ENCODE assay signal across 21 cellular contexts in genomic region chr10:93221521-93221920, GRCh38.
DNase-seq lines count a peak whose midpoint lies in the region; ATAC-seq, FAIRE-seq and TF ChIP-seq lines count a peak whose summit lies in the region.
"Had no signal": no experiment of that assay in that cellular context is flagged by ENCODE, and none has a peak within 500 bp of the region (broad histone marks: within the 10 kb centered on the region; RNA-seq: fewer than 3 reads in every experiment).

No MANE protein-coding gene starts in this region.

- H2AFZ ChIP-seq in H9 (ENCODE audit: low read length) (no peak overlapping the region), H1 (ENCODE audit: low read length) (no peak overlapping the region)
- H2AFZ ChIP-seq: GM23248 had no signal

- H3K79me2 ChIP-seq in H9 (ENCODE audit: insufficient read depth, low read length) (no peaks in the 10 kb centered on the region), H1 (ENCODE audit: control insufficient read depth in 1 of 2, insufficient read depth in 2 of 2, low read length in 2 of 2) (no peaks in the 10 kb centered on the region), mesendoderm (ENCODE audit: control insufficient read depth, insufficient read depth, low read length) (no peaks in the 10 kb centered on the region)

- H3K4me3 ChIP-seq in H1 (ENCODE audit: extremely low read depth in 1 of 4, insufficient read depth in 2 of 4, low read depth in 3 of 4, low read length in 4 of 4) (no peak overlapping the region), mesendoderm (ENCODE audit: low read length) (no peak overlapping the region), breast epithelium (no peak overlapping the region)
- H3K4me3 ChIP-seq: BLaER1, GM23248, HAP-1 had no signal

- H3K14ac ChIP-seq in H9 (ENCODE audit: insufficient read depth, low read length), result no peak overlapping the region
- H3K14ac ChIP-seq in H1 (ENCODE audit: insufficient read length), result no peak overlapping the region

- intact Hi-C loops in breast epithelium (cut with DNase I; ENCODE audit: low total_unique reads), result no loop called here

- POLR2A ChIA-PET in H1 (lab: Charles Lee; ENCODE audit: partially characterized antibody), result interaction anchor here (1.1 to 3.0 kb wide), 4 partner anchors 23 to 59 kb away, joined by 3 to 8 read pairs (median 3); no protein-coding TSS in a partner anchor

- H3K79me1 ChIP-seq in H9 (ENCODE audit: insufficient read depth, low read depth, low read length, poor library complexity, severe bottlenecking), result no peaks in the 10 kb centered on the region
- no peaks in the 10 kb centered on the region for H3K79me1 ChIP-seq in H1 (ENCODE audit: low read depth, low read length)
- no peaks in the 10 kb centered on the region for H3K79me1 ChIP-seq in mesendoderm (ENCODE audit: low read length)

- H3K56ac ChIP-seq in H9 (ENCODE audit: insufficient read length, low read depth, low read length), result no peak overlapping the region
- no peak overlapping the region for H3K56ac ChIP-seq in H1 (replicated peaks; ENCODE audit: insufficient read length, low read depth, low read length)
- H3K56ac ChIP-seq in mesendoderm (ENCODE audit: low read length), result peak overlapping the region; percentile 62

- no peak overlapping the region for H3K23ac ChIP-seq in H9 (ENCODE audit: insufficient read length, low read depth, low read length)
- no peak overlapping the region for H3K23ac ChIP-seq in H1 (ENCODE audit: insufficient read length)
- H3K23ac ChIP-seq in mesendoderm (ENCODE audit: low read length), result no peak overlapping the region

- no peak for TF ChIP-seq EP300 in H1 (IDR thresholded peaks at IDR 0.05; ENCODE audit: borderline replicate concordance in 1 of 2, low read depth in 2 of 2, low read length in 2 of 2)

- H4K20me1 ChIP-seq in H9 (ENCODE audit: control insufficient read depth, insufficient read depth, insufficient read length) (no peaks in the 10 kb centered on the region), H1 (replicated peaks in 1 of 2; ENCODE audit: control insufficient read depth in 1 of 2, insufficient read depth in 2 of 2, low read length in 2 of 2) (no peaks in the 10 kb centered on the region)
- H4K20me1 ChIP-seq: BLaER1 had no signal

- no peak overlapping the region for H3K4me3 Mint-ChIP-seq in H9
- H3K4me3 Mint-ChIP-seq: B cell; CD4-positive, CD25-positive, alpha-beta regulatory T cell; CD8-positive, alpha-beta T cell; HFFc6 had no signal

- no peak overlapping the region for H3K4ac ChIP-seq in H9 (ENCODE audit: low read depth, low read length)
- no peak overlapping the region for H3K4ac ChIP-seq in H1 (replicated peaks; ENCODE audit: insufficient read length, low read depth, low read length)
- peak overlapping the region; percentile 76 for H3K4ac ChIP-seq in mesendoderm (ENCODE audit: low read depth, low read length)

- peaks cover 8 to 10% (median 9%) of the 10 kb centered on the region in 3 experiments for H3K36me3 Mint-ChIP-seq in H9 (ENCODE audit: insufficient read depth in 1 of 3, low read depth in 3 of 3)
- H3K36me3 Mint-ChIP-seq: CD4-positive, CD25-positive, alpha-beta regulatory T cell; CD8-positive, alpha-beta T cell had no signal

- TF ChIP-seq POLR2A in H1 (IDR thresholded peaks at IDR 0.05; ENCODE audit: control extremely low read depth in 1 of 2, low read depth in 2 of 2, low read length in 2 of 2), result no peak
- TF ChIP-seq POLR2A in breast epithelium (IDR thresholded peaks at IDR 0.05), result no peak

- no peak overlapping the region for H3K27ac Mint-ChIP-seq in H9
- H3K27ac Mint-ChIP-seq: B cell; CD4-positive, CD25-positive, alpha-beta regulatory T cell; CD8-positive, alpha-beta T cell; HFFc6 had no signal

- DNase-seq in H9 (no peak), H1 (ENCODE audit: low read depth in 1 of 2, low spot score in 2 of 2) (no peak), mesendoderm (no peak), breast epithelium (ENCODE audit: low spot score in 2 of 2) (no peak), kidney glomerular epithelial cell (lab: John Stamatoyannopoulos, UW) (no peak)
- DNase-seq: Caco-2; CD4-positive, CD25-positive, alpha-beta regulatory T cell; CD8-positive, alpha-beta T cell; DMS153; DND-41; HFFc6 had no signal

- no peak for TF ChIP-seq RAD21 in H1 (IDR thresholded peaks at IDR 0.05 in 1 of 2, conservative IDR thresholded peaks at IDR 0.05 in 1 of 2; ENCODE audit: low read depth in 2 of 2, low read length in 2 of 2)

- H4K91ac ChIP-seq in H9 (ENCODE audit: insufficient read length, low read depth, low read length) (no peak overlapping the region), H1 (replicated peaks; ENCODE audit: insufficient read length, low read length) (peak overlapping the region; percentile 87)

- H2BK120ac ChIP-seq in H9 (ENCODE audit: low read depth, low read length, poor library complexity, severe bottlenecking), result no peak overlapping the region
- H2BK120ac ChIP-seq in H1 (replicated peaks; ENCODE audit: low read depth, low read length), result no peak overlapping the region
- peak overlapping the region; percentile 30 for H2BK120ac ChIP-seq in mesendoderm (ENCODE audit: low read depth, low read length)

- H2BK12ac ChIP-seq in H9 (ENCODE audit: insufficient read length, low read depth, low read length) (no peak overlapping the region), H1 (ENCODE audit: low read depth, low read length) (no peak overlapping the region; the same call in 1 of the 2 replicates)

- H2BK5ac ChIP-seq in H9 (ENCODE audit: insufficient read length, low read length) (no peak overlapping the region), H1 (ENCODE audit: low read depth, low read length) (no peak overlapping the region), mesendoderm (ENCODE audit: low read length) (peak overlapping the region; percentile 7)

- H3K9ac ChIP-seq in H9 (ENCODE audit: extremely low read depth, insufficient read length, low read length) (no peak overlapping the region), H1 (replicated peaks in 1 of 4; ENCODE audit: extremely low read depth in 1 of 4, low read depth in 3 of 4, low read length in 3 of 4) (no peak overlapping the region), mesendoderm (ENCODE audit: low read length) (no peak overlapping the region)
- H3K9ac ChIP-seq: BLaER1, GM23248 had no signal

- H3K4me2 ChIP-seq in H9 (ENCODE audit: insufficient read depth, insufficient read length, low read length), result no peak overlapping the region
- no peak overlapping the region for H3K4me2 ChIP-seq in H1 (ENCODE audit: insufficient read depth in 1 of 2, low read depth in 2 of 2, low read length in 2 of 2)
- H3K4me2 ChIP-seq in mesendoderm (ENCODE audit: low read length), result no peak overlapping the region
- H3K4me2 ChIP-seq: BLaER1 had no signal

- peaks cover 1% of the 10 kb centered on the region for H3K27me3 Mint-ChIP-seq in H9 (ENCODE audit: low read depth)

- no peak overlapping the region for H2AK5ac ChIP-seq in H9 (ENCODE audit: insufficient read length, low read length)
- no peak overlapping the region; the same call in 1 of the 2 replicates for H2AK5ac ChIP-seq in H1 (ENCODE audit: low read depth, low read length)
- peak overlapping the region; percentile 66 for H2AK5ac ChIP-seq in mesendoderm (ENCODE audit: low read length)

- no peak overlapping the region for H3K27ac ChIP-seq in H9 (ENCODE audit: insufficient read length, low read depth, low read length)
- no peak overlapping the region for H3K27ac ChIP-seq in H1 (ENCODE audit: low read depth, low read length)
- no peak overlapping the region for H3K27ac ChIP-seq in mesendoderm (ENCODE audit: low read depth, low read length)
- H3K27ac ChIP-seq in breast epithelium, result no peak overlapping the region
- H3K27ac ChIP-seq: 22Rv1, BLaER1, C4-2B, GM23248 had no signal

- peak overlapping the region; percentile 52; the same call in 1 of the 2 replicates for H2BK15ac ChIP-seq in H9 (ENCODE audit: low read depth, low read length)
- H2BK15ac ChIP-seq in H1 (ENCODE audit: low read length), result no peak overlapping the region
- no peak overlapping the region for H2BK15ac ChIP-seq in mesendoderm (replicated peaks; ENCODE audit: low read depth)

- H4K8ac ChIP-seq in H9 (replicated peaks; ENCODE audit: insufficient read length, low read depth, low read length) (no peak overlapping the region), H1 (ENCODE audit: extremely low read depth, insufficient read depth, low read length) (no peak overlapping the region), mesendoderm (ENCODE audit: low read depth, low read length) (no peak overlapping the region)

- WGBS in H9 (ENCODE audit: extremely low coverage, insufficient read length, low lambda C conversion rate), result no CpG with 5 or more reads among the region's 5 CpGs
- 88% methylated on average over 5 of the region's 5 CpGs; no CpG with 5 or more reads in 1 of the 2 experiments for WGBS in H1 (ENCODE audit: extremely low coverage in 1 of 2, insufficient coverage in 1 of 2, insufficient read length in 1 of 2, insufficient replicate concordance in 2 of 2, low coverage in 1 of 2, low lambda C conversion rate in 2 of 2, missing lambda C conversion rate in 1 of 2), 2 experiments
- WGBS in mesendoderm (ENCODE audit: extremely low coverage, insufficient coverage, low lambda C conversion rate), result no CpG with 5 or more reads among the region's 5 CpGs

- H2BK20ac ChIP-seq in H9 (ENCODE audit: low read depth, low read length, poor library complexity, severe bottlenecking) (no peak overlapping the region), H1 (ENCODE audit: low read length) (peak overlapping the region; percentile 56; the same call in 1 of the 2 replicates)

- H3K36me3 ChIP-seq in H1 (ENCODE audit: control insufficient read depth in 2 of 4, insufficient read depth in 4 of 4, low read length in 3 of 4) (no peaks in the 10 kb centered on the region), mesendoderm (ENCODE audit: control insufficient read depth, insufficient read depth, low read length) (no peaks in the 10 kb centered on the region), breast epithelium (no peaks in the 10 kb centered on the region)
- H3K36me3 ChIP-seq: BLaER1, HAP-1 had no signal

- no peaks in the 10 kb centered on the region for H3K9me3 ChIP-seq in H9 (ENCODE audit: control insufficient read depth, low read depth, low read length)
- no peaks in the 10 kb centered on the region; a peak in 1 of 4 replicates for H3K9me3 ChIP-seq in H1 (ENCODE audit: insufficient read depth in 2 of 2, low read depth in 1 of 2, low read length in 1 of 2)
- no peaks in the 10 kb centered on the region for H3K9me3 ChIP-seq in breast epithelium
- H3K9me3 ChIP-seq: BLaER1, Caco-2, HAP-1 had no signal

- peaks cover 3 to 11% of the 10 kb centered on the region in 2 experiments; a peak in 3 of 4 replicates for H3K4me1 Mint-ChIP-seq in H9
- H3K4me1 Mint-ChIP-seq: B cell; CD4-positive, CD25-positive, alpha-beta regulatory T cell had no signal

- H3K27me3 ChIP-seq in H9 (ENCODE audit: insufficient read depth, low read length), result no peaks in the 10 kb centered on the region
- H3K27me3 ChIP-seq in H1 (replicated peaks in 1 of 4; ENCODE audit: control insufficient read depth in 3 of 4, extremely low read depth in 1 of 4, insufficient read depth in 3 of 4, low read length in 3 of 4), result no peaks in the 10 kb centered on the region
- no peaks in the 10 kb centered on the region for H3K27me3 ChIP-seq in mesendoderm (ENCODE audit: insufficient read depth, low read length, poor library complexity)
- H3K27me3 ChIP-seq in breast epithelium, result no peaks in the 10 kb centered on the region
- H3K27me3 ChIP-seq: BLaER1 had no signal

- peaks cover 9 to 15% of the 10 kb centered on the region in 2 experiments for H3K9me3 Mint-ChIP-seq in H9
- H3K9me3 Mint-ChIP-seq: CD4-positive, CD25-positive, alpha-beta regulatory T cell; CD8-positive, alpha-beta T cell; HFFc6 had no signal

- H4K5ac ChIP-seq in H9 (ENCODE audit: insufficient read length, low read depth, low read length), result no peak overlapping the region
- H4K5ac ChIP-seq in H1 (ENCODE audit: insufficient read length, low read depth, low read length), result no peak overlapping the region
- no peak overlapping the region for H4K5ac ChIP-seq in mesendoderm (ENCODE audit: low read length)

- FAIRE-seq in H1 (lab: Jason Lieb, UNC), result no peak
- FAIRE-seq: A204.1, G401.6, GM12892 had no signal

- H3T11ph ChIP-seq in H9 (ENCODE audit: low read length), result no peak overlapping the region

- H3K4me1 ChIP-seq in H9 (ENCODE audit: insufficient read depth, low read length), result no peaks in the 10 kb centered on the region; the same call in 1 of the 2 replicates
- no peaks in the 10 kb centered on the region; a peak in 1 of 7 replicates for H3K4me1 ChIP-seq in H1 (replicated peaks in 1 of 4; ENCODE audit: control insufficient read depth in 3 of 4, insufficient read depth in 4 of 4, low read length in 3 of 4)
- peaks cover 5% of the 10 kb centered on the region for H3K4me1 ChIP-seq in mesendoderm (ENCODE audit: control insufficient read depth, low read depth, low read length)
- H3K4me1 ChIP-seq in breast epithelium, result no peaks in the 10 kb centered on the region
- H3K4me1 ChIP-seq: BLaER1, Caco-2, HAP-1 had no signal

- ATAC-seq in GM21423 (IDR thresholded peaks at IDR 0.05; ENCODE audit: unreplicated experiment), result no peak
- ATAC-seq: CD8-positive, alpha-beta T cell had no signal

- no peak overlapping the region for H3K18ac ChIP-seq in H9 (ENCODE audit: insufficient read length, low read depth, low read length)
- no peak overlapping the region for H3K18ac ChIP-seq in H1 (ENCODE audit: extremely low read depth, low read length)
- peak overlapping the region; percentile 86 for H3K18ac ChIP-seq in mesendoderm (ENCODE audit: low read length)

- CTCF ChIA-PET in H1 (lab: Charles Lee; ENCODE audit: partially characterized antibody), result interaction anchor here (0.8 to 4.8 kb wide), 17 partner anchors 11 to 139 kb away, joined by 3 to 31 read pairs (median 4); no protein-coding TSS in a partner anchor

- TF ChIP-seq CTCF in H9 (conservative IDR thresholded peaks at IDR 0.05), result no peak
- no peak for TF ChIP-seq CTCF in H1 (IDR thresholded peaks at IDR 0.05; ENCODE audit: control extremely low read depth in 1 of 3, insufficient read depth in 1 of 3, low read depth in 1 of 3, low read length in 3 of 3)
- no peak for TF ChIP-seq CTCF in breast epithelium (IDR thresholded peaks at IDR 0.05)

- H3K23me2 ChIP-seq in H9 (ENCODE audit: insufficient read length, low read depth, low read length, poor library complexity, severe bottlenecking) (no peaks in the 10 kb centered on the region), H1 (ENCODE audit: low read depth, low read length) (no peaks in the 10 kb centered on the region)
